Comparison of ENCODE assay signal across 19 cellular contexts in the genomic region with DNA sequence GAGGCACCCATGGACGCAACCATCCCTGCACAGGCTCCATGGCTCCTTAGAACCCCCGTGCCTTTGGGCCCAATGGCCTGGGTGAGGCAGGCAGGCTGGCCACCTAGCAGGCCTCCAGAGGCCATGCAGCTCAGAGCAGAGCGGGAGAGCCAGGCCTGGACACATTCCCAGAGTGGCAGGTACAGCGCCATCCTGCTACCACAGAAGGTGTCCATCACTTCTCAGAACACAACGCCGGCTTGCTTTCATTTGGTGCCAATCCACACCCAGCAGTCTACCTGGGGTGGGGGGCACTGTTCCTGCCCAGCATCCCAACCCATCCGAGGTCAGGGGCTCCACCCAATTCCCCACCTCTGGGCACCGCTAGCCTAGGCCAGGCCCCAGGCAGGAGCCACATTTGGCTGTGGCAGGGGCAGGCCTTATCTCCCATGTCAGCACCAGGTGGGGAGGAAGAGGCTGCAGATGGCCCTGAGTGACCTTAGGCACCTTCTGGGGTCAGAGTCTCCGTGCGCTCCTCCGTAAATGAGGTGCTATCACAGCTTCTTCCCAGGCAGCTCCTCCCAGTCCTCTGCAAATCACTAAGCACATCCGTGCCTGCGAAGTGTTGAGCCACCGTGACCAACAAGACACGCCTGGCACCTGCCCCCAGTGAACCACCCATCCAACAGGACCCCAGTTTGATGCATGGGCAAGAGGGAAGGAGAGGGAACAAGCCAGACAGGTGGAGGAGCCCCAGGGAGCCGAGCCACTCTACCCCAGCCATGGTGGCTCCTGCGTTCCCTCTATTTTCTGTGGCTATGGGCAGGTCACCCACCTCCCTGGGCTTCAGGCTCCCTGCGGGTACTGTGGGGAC. TPM values are rescaled to one million over a fixed set of nuclear protein-coding genes. Genes with fewer than 3 reads are reported as not detected.
DNase-seq lines count a peak whose midpoint lies in the region; ATAC-seq and TF ChIP-seq lines count a peak whose summit lies in the region.
"Had no signal": no experiment of that assay in that cellular context is flagged by ENCODE, and none has a peak within 500 bp of the region (broad histone marks: within the 10 kb centered on the region; RNA-seq: fewer than 3 reads in every experiment).

No MANE protein-coding gene starts in this region.

- POLR2A ChIA-PET in HCT116 (lab: Charles Lee): no interaction called here

- peak overlapping the region in 3 of 5 experiments; percentile 23 to 52 (median 36) for H3K27ac Mint-ChIP-seq in brain
- H3K27ac Mint-ChIP-seq: activated T-cell treated with anti-CD3 and anti-CD28 coated beads, Interleukin-2, amount 50 U/mL, for 72 hours; B cell; dendritic cell treated with granulocyte-macrophage colony-stimulating factor and Interleukin-4, amounts not matched to agents 40 ng/mL and 50 ng/mL, for 4 days; endodermal cell had no signal

- CTCF ChIA-PET in HCT116 (lab: Charles Lee): interaction anchor here (1.0 to 3.3 kb wide), 6 partner anchors 10 to 147 kb away, joined by 3 to 25 read pairs (median 4); no protein-coding TSS in a partner anchor

- no peak overlapping the region for H3K9ac ChIP-seq in HCT116 (ENCODE audit: low read length)
- H3K9ac ChIP-seq: KMS-11 had no signal

- H3K9me3 Mint-ChIP-seq in brain: peaks cover 0 to 3% (median 0%) of the 10 kb centered on the region in 5 experiments
- H3K9me3 Mint-ChIP-seq: activated T-cell treated with anti-CD3 and anti-CD28 coated beads, Interleukin-2, amount 50 U/mL, for 72 hours; CD8-positive, alpha-beta memory T cell; central memory CD8-positive, alpha-beta T cell; dendritic cell treated with granulocyte-macrophage colony-stimulating factor and Interleukin-4, amounts not matched to agents 40 ng/mL and 50 ng/mL, for 4 days; endodermal cell; naive thymus-derived CD8-positive, alpha-beta T cell had no signal

- RAD21 ChIA-PET in HCT116 (lab: Charles Lee; ENCODE audit: low non-redundant PET in 1 of 2, low total read pairs in 2 of 2, uncharacterized antibody in 2 of 2, unreplicated experiment in 2 of 2): interaction anchor here (0.5 to 0.6 kb wide), 2 partner anchors 48 to 190 kb away, joined by 3 to 5 read pairs; no protein-coding TSS in a partner anchor

- intact Hi-C loops in HCT116 (cut with micrococcal nuclease): loop anchor here (1.0 kb wide), 3 partner anchors 54 to 208 kb away; no protein-coding TSS in a partner anchor
- intact Hi-C loops in left ventricle myocardium superior (cut with micrococcal nuclease): no loop called here
- intact Hi-C loops in sigmoid colon (cut with DNase I): loop anchor here (1.0 to 10.0 kb wide), 2 partner anchors 22 to 589 kb away; a partner anchor contains a TSS

- TF ChIP-seq POLR2A in HCT116 (IDR thresholded peaks at IDR 0.05; ENCODE audit: borderline replicate concordance, extremely low read depth, insufficient read depth, insufficient read length): no peak
- no peak for TF ChIP-seq POLR2A in sigmoid colon (IDR thresholded peaks at IDR 0.05)

- H4K20me1 ChIP-seq in HCT116 (ENCODE audit: insufficient read depth): no peaks in the 10 kb centered on the region

- H3K36me3 Mint-ChIP-seq in brain: peaks cover 12% of the 10 kb centered on the region
- H3K36me3 Mint-ChIP-seq: naive thymus-derived CD8-positive, alpha-beta T cell had no signal

- H2AFZ ChIP-seq in HCT116 (ENCODE audit: low read depth, low read length, poor library complexity, severe bottlenecking): no peak overlapping the region

- 78% methylated on average over 18 of the region's 18 CpGs for WGBS in sigmoid colon, 2 donors

- no peaks in the 10 kb centered on the region for H3K27me3 Mint-ChIP-seq in brain

- no peaks in the 10 kb centered on the region for H3K9me2 ChIP-seq in HCT116 (ENCODE audit: insufficient read depth)

- 0 out of 2 replicates have a peak, but pooled peaks have one; percentile 1 for ATAC-seq in HCT116
- peak; percentile 13 for ATAC-seq in left ventricle myocardium superior
- no peak for ATAC-seq in GM18861 (IDR thresholded peaks at IDR 0.05; ENCODE audit: unreplicated experiment)
- no peak for ATAC-seq in GM18909 (IDR thresholded peaks at IDR 0.05; ENCODE audit: poor library complexity, unreplicated experiment)

- H3K4me3 ChIP-seq in HCT116 (replicated peaks in 1 of 2; ENCODE audit: low read depth in 1 of 2, low read length in 2 of 2): no peak overlapping the region
- no peak overlapping the region for H3K4me3 ChIP-seq in sigmoid colon
- H3K4me3 ChIP-seq: MG63, SJCRH30 had no signal

- H3K27ac ChIP-seq in HCT116 (ENCODE audit: low read depth, low read length) (peak overlapping the region; percentile 34), sigmoid colon (peak overlapping the region; percentile 79 to 97 (median 90))
- H3K27ac ChIP-seq: HL-60, KMS-11, SJCRH30 had no signal

- no peak for TF ChIP-seq EP300 in sigmoid colon (IDR thresholded peaks at IDR 0.05)

- no peak overlapping the region for H3K4me3 Mint-ChIP-seq in brain
- H3K4me3 Mint-ChIP-seq: B cell; CD8-positive, alpha-beta memory T cell; central memory CD8-positive, alpha-beta T cell; dendritic cell treated with granulocyte-macrophage colony-stimulating factor and Interleukin-4, amounts not matched to agents 40 ng/mL and 50 ng/mL, for 4 days; endodermal cell; naive thymus-derived CD8-positive, alpha-beta T cell had no signal

- no peaks in the 10 kb centered on the region for H3K9me3 ChIP-seq in HCT116 (ENCODE audit: control insufficient read depth in 1 of 2, insufficient read depth in 1 of 2, low read depth in 1 of 2, low read length in 2 of 2)
- H3K9me3 ChIP-seq in sigmoid colon: no peaks in the 10 kb centered on the region
- H3K9me3 ChIP-seq: MG63, SJCRH30 had no signal

- peak overlapping the region; percentile 67 for H3K4me2 ChIP-seq in HCT116 (ENCODE audit: low read length)
- H3K4me2 ChIP-seq: KMS-11 had no signal

- H3K79me2 ChIP-seq in HCT116 (ENCODE audit: insufficient read depth, low read length): no peaks in the 10 kb centered on the region

- H3K4me1 ChIP-seq in HCT116 (ENCODE audit: control insufficient read depth in 1 of 2, insufficient read depth in 2 of 2, low read length in 2 of 2): peaks cover 20 to 27% of the 10 kb centered on the region in 2 experiments
- peaks cover 0 to 90% (median 85%) of the 10 kb centered on the region in 4 donors for H3K4me1 ChIP-seq in sigmoid colon

- H3K27me3 ChIP-seq in HCT116 (ENCODE audit: insufficient read depth, low read length) (no peaks in the 10 kb centered on the region), sigmoid colon (no peaks in the 10 kb centered on the region)
- H3K27me3 ChIP-seq: MG63, SJCRH30 had no signal

- DNase-seq in HCT116 (ENCODE audit: low read depth, low spot score): no peak
- peak; percentile 48 for DNase-seq in left ventricle myocardium superior
- no peak for DNase-seq in sigmoid colon
- DNase-seq in NAMALWA (ENCODE audit: low spot score): no peak
- DNase-seq: MG63, NCI-H774 had no signal

- no TSS peak for BruUV-seq in HCT116 (replicated peaks; lab: Mats Ljungman, UMichigan)

- H3K36me3 ChIP-seq in HCT116 (ENCODE audit: control insufficient read depth in 1 of 2, insufficient read depth in 2 of 2, low read length in 2 of 2) (no peaks in the 10 kb centered on the region), sigmoid colon (no peaks in the 10 kb centered on the region)
- H3K36me3 ChIP-seq: MG63, SJCRH30 had no signal

- no peak for TF ChIP-seq CTCF in HCT116 (IDR thresholded peaks at IDR 0.05 in 2 of 3, conservative IDR thresholded peaks at IDR 0.05 in 1 of 3; ENCODE audit: borderline replicate concordance in 1 of 3, insufficient read depth in 1 of 3, low read depth in 2 of 3, low read length in 2 of 3)
- no peak for TF ChIP-seq CTCF in brain (conservative IDR thresholded peaks at IDR 0.05)
- TF ChIP-seq CTCF in sigmoid colon (IDR thresholded peaks at IDR 0.05): no peak

- peaks cover 67% of the 10 kb centered on the region for H3K4me1 Mint-ChIP-seq in brain
- H3K4me1 Mint-ChIP-seq: central memory CD8-positive, alpha-beta T cell; endodermal cell had no signal

- TF ChIP-seq RAD21 in HCT116 (IDR thresholded peaks at IDR 0.05; ENCODE audit: low read depth): no peak

TF ChIP-seq in HCT116, 20 proteins besides CTCF, POLR2A, EP300 and RAD21 (continues in another document):
- TF ChIP-seq EGR1 (IDR thresholded peaks at IDR 0.05; ENCODE audit: low read depth) (no peak), ZNF274 (IDR thresholded peaks at IDR 0.05; ENCODE audit: low read depth, low read length) (no peak), SP1 (IDR thresholded peaks at IDR 0.05; ENCODE audit: low read depth) (no peak), CBX3 (IDR thresholded peaks at IDR 0.05; ENCODE audit: low read depth) (no peak), YY1 (IDR thresholded peaks at IDR 0.05; ENCODE audit: extremely low read depth, insufficient replicate concordance, low read depth, low read length) (no peak), EZH2phosphoT487 (IDR thresholded peaks at IDR 0.05; ENCODE audit: borderline replicate concordance) (no peak)
- TF ChIP-seq, protein P1, sequence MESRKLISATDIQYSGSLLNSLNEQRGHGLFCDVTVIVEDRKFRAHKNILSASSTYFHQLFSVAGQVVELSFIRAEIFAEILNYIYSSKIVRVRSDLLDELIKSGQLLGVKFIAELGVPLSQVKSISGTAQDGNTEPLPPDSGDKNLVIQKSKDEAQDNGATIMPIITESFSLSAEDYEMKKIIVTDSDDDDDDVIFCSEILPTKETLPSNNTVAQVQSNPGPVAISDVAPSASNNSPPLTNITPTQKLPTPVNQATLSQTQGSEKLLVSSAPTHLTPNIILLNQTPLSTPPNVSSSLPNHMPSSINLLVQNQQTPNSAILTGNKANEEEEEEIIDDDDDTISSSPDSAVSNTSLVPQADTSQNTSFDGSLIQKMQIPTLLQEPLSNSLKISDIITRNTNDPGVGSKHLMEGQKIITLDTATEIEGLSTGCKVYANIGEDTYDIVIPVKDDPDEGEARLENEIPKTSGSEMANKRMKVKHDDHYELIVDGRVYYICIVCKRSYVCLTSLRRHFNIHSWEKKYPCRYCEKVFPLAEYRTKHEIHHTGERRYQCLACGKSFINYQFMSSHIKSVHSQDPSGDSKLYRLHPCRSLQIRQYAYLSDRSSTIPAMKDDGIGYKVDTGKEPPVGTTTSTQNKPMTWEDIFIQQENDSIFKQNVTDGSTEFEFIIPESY (IDR thresholded peaks at IDR 0.05; ENCODE audit: extremely low read depth, insufficient replicate concordance, low read length): no peak

RNA-seq across cellular contexts. Expression of a gene that starts 14.2 kb away (rescaled TPM):
- total RNA-seq in HCT116 (2021; ENCODE audit: unreplicated experiment) (9.7 TPM), left ventricle myocardium superior (107 TPM), sigmoid colon (100 to 1,000 TPM in 1 of 4 donors, 10 to 100 TPM in 3; 40.6 to 107 (median 85.2) TPM)
- 8.4 and 10.4 TPM in 2 replicates for polyA plus RNA-seq in HCT116 (2012)
- polyA plus RNA-seq in brain (ENCODE audit: insufficient read depth, low read depth, low replicate concordance) (49.2 TPM), sigmoid colon (1 to 10 TPM in 2 of 3 donors, under 1 TPM in 1; 0.46 to 7.3 (median 1.2) TPM)

RNA-seq across cellular contexts. Expression of a gene that starts 26.9 kb away (rescaled TPM):
- total RNA-seq in HCT116 (2021; ENCODE audit: unreplicated experiment) (35.8 TPM), left ventricle myocardium superior (10.9 TPM), sigmoid colon (1 to 10 TPM; 1.3 to 7.2 (median 2.9) TPM)
- polyA plus RNA-seq in HCT116 (2012): 42.7 and 44.0 TPM in 2 replicates
- polyA plus RNA-seq in brain (ENCODE audit: insufficient read depth, low read depth, low replicate concordance) (4.2 TPM), sigmoid colon (1 to 10 TPM in 2 of 3 donors, under 1 TPM in 1; 0.23 to 6.1 (median 1.2) TPM)

Comparison
In these comparisons a context has a peak if more than half of its experiments do, and no peak if none do; other contexts are left out.
1. ATAC-seq: peak in HCT116 (single experiment) and left ventricle myocardium superior (single experiment); none in GM18861 (single experiment) and GM18909 (single experiment).